Comparison of ENCODE assay signal across 23 cellular contexts in genomic region chr11:124753624-124754023, GRCh38. TPM values are rescaled to one million over a fixed set of nuclear protein-coding genes. Genes with fewer than 3 reads are reported as not detected.
DNase-seq lines count a peak whose midpoint lies in the region; ATAC-seq and TF ChIP-seq lines count a peak whose summit lies in the region.
"Had no signal": no experiment of that assay in that cellular context is flagged by ENCODE, and none has a peak within 500 bp of the region (broad histone marks: within the 10 kb centered on the region; RNA-seq: fewer than 3 reads in every experiment).

No MANE protein-coding gene starts in this region.

- no peaks in the 10 kb centered on the region for H3K79me1 ChIP-seq in IMR-90 (ENCODE audit: low read depth in 1 of 2, low read length in 2 of 2)

- POLR2A ChIA-PET in IMR-90 (lab: Charles Lee; ENCODE audit: unreplicated experiment), result no interaction called here

- no peak overlapping the region for H3K4me3 Mint-ChIP-seq in endodermal cell
- no peak overlapping the region for H3K4me3 Mint-ChIP-seq in neural crest cell
- H3K4me3 Mint-ChIP-seq: CD4-positive, alpha-beta T cell; H9; HFFc6 had no signal

- H3K9me3 ChIP-seq in IMR-90 (ENCODE audit: control insufficient read depth, insufficient read depth, low read length) (no peaks in the 10 kb centered on the region), endodermal cell (ENCODE audit: control insufficient read depth, low read length) (no peaks in the 10 kb centered on the region), upper lobe of right lung (no peaks in the 10 kb centered on the region)
- H3K9me3 ChIP-seq: BE2C, Caco-2, SJSA1 had no signal

- no peak for DNase-seq in IMR-90
- DNase-seq in endodermal cell, result peak; percentile 35
- DNase-seq in neural crest cell (ENCODE audit: low read depth, low spot score), result no peak
- no peak for DNase-seq in upper lobe of right lung
- DNase-seq in retina, result no peak
- no peak for DNase-seq in stimulated activated CD8-positive, alpha-beta memory T cell treated with anti-CD3 and anti-CD28 coated beads, Interleukin-4, amount 100 ng/mL, for 48 hours
- no peak for DNase-seq in epidermal melanocyte (ENCODE audit: insufficient read length, low spot score)
- DNase-seq: BE2C; Caco-2; CD4-positive, alpha-beta T cell; DMS 273 treated with DMSO at 0.1 percent for 48 hours; DMS79 treated with DMSO at 0.1 percent for 48 hours; H9; HFFc6; KG1; NCI-H1092; NCI-H1436; NCI-H1930; NCI-H226; NCI-H524 had no signal

- H3K4me2 ChIP-seq in IMR-90 (ENCODE audit: low read depth, low read length), result no peak overlapping the region

- no peak for ATAC-seq in IMR-90 (ENCODE audit: low read depth)
- no peak for ATAC-seq in upper lobe of right lung
- ATAC-seq: HepG2 had no signal

- peak overlapping the region; percentile 85 for H2AFZ ChIP-seq in IMR-90 (replicated peaks; ENCODE audit: low read length, poor library complexity)

- no peak for TF ChIP-seq POLR2A in IMR-90 (IDR thresholded peaks at IDR 0.05; ENCODE audit: low read depth, low read length)

- H4K5ac ChIP-seq in IMR-90 (ENCODE audit: low read depth, low read length), result no peak overlapping the region

- H3K36me3 ChIP-seq in IMR-90 (ENCODE audit: control insufficient read depth, insufficient read depth, low read length) (no peaks in the 10 kb centered on the region), endodermal cell (ENCODE audit: control insufficient read depth, insufficient read depth, low read length) (no peaks in the 10 kb centered on the region), upper lobe of right lung (peaks cover 32% of the 10 kb centered on the region)
- H3K36me3 ChIP-seq: BE2C, SJSA1 had no signal

- peaks cover 81% of the 10 kb centered on the region for H3K27me3 Mint-ChIP-seq in endodermal cell (ENCODE audit: insufficient read depth)
- H3K27me3 Mint-ChIP-seq in neural crest cell (ENCODE audit: low read depth), result peaks cover 63% of the 10 kb centered on the region

- peaks cover 21% of the 10 kb centered on the region for H3K9me1 ChIP-seq in IMR-90 (ENCODE audit: insufficient read depth, low read length)

- no peak for TF ChIP-seq CTCF in IMR-90 (conservative IDR thresholded peaks at IDR 0.05; ENCODE audit: low read depth, low read length)
- TF ChIP-seq CTCF in endodermal cell (conservative IDR thresholded peaks at IDR 0.05), result no peak
- no peak for TF ChIP-seq CTCF in neural crest cell (conservative IDR thresholded peaks at IDR 0.05)
- no peak for TF ChIP-seq CTCF in upper lobe of right lung (IDR thresholded peaks at IDR 0.05)

- peak overlapping the region; percentile 23; the same call in 2 of the 3 replicates for H2BK15ac ChIP-seq in IMR-90 (ENCODE audit: low read depth, low read length)

- no peaks in the 10 kb centered on the region for H3K36me3 Mint-ChIP-seq in endodermal cell (ENCODE audit: low read depth)
- no peaks in the 10 kb centered on the region for H3K36me3 Mint-ChIP-seq in neural crest cell (ENCODE audit: low read depth)

- BruUV-seq in IMR-90 (replicated peaks; lab: Mats Ljungman, UMichigan), result no TSS peak

- in situ Hi-C loops in IMR-90 (cut with MboI; ENCODE audit: low sequenced_read_pairs), result no loop called here

- H3K27ac ChIP-seq in IMR-90 (ENCODE audit: insufficient read depth, low read length), result no peak overlapping the region
- no peak overlapping the region for H3K27ac ChIP-seq in endodermal cell (ENCODE audit: low read depth, low read length)
- peak overlapping the region; percentile 4 for H3K27ac ChIP-seq in upper lobe of right lung
- H3K27ac ChIP-seq: SJSA1 had no signal

- WGBS in IMR-90 (ENCODE audit: extremely low coverage in 2 of 2, insufficient read length in 1 of 2), 2 experiments, result 100% methylated on average over 2 of the region's 7 CpGs; no CpG with 5 or more reads in 1 of the 2 experiments
- 93 to 94% methylated on average over 2 to 6 of the region's 7 CpGs for WGBS in endodermal cell (ENCODE audit: insufficient coverage in 1 of 2, insufficient read length in 1 of 2), 2 experiments

- peak overlapping the region; percentile 65 for H3K4ac ChIP-seq in IMR-90 (ENCODE audit: low read depth, low read length)

- no peaks in the 10 kb centered on the region for H4K20me1 ChIP-seq in IMR-90 (ENCODE audit: insufficient read depth, low read length)

- peak overlapping the region; percentile 49 for H4K91ac ChIP-seq in IMR-90 (ENCODE audit: insufficient read depth, low read depth, low read length)

- H3K18ac ChIP-seq in IMR-90 (ENCODE audit: low read depth, low read length), result no peak overlapping the region

- peak overlapping the region; percentile 8 to 82; a peak in 1 of 4 replicates for H4K8ac ChIP-seq in IMR-90 (ENCODE audit: low read depth in 2 of 2, low read length in 2 of 2)

- CTCF ChIA-PET in IMR-90 (lab: Yijun Ruan, JAX), result interaction anchor here (1.5 kb wide), 1 partner anchor 9 kb away, joined by 3 read pairs; no protein-coding TSS in a partner anchor

- H2AK5ac ChIP-seq in IMR-90 (ENCODE audit: low read depth, low read length), result no peak overlapping the region

- no peak for TF ChIP-seq RAD21 in IMR-90 (IDR thresholded peaks at IDR 0.05; ENCODE audit: low read length)

- H3K14ac ChIP-seq in IMR-90 (replicated peaks; ENCODE audit: low read depth, low read length), result 0 out of 2 replicates have a peak overlapping the region, but pooled peaks have one; percentile 45

- H3K27ac Mint-ChIP-seq in endodermal cell, result no peak overlapping the region
- peak overlapping the region; percentile 62 for H3K27ac Mint-ChIP-seq in neural crest cell (ENCODE audit: unreplicated experiment)
- H3K27ac Mint-ChIP-seq: CD4-positive, alpha-beta T cell; H9; HFFc6 had no signal

- no peak overlapping the region for H3K56ac ChIP-seq in IMR-90 (ENCODE audit: extremely low read depth, insufficient read depth, low read length)

- H3K27me3 ChIP-seq in IMR-90 (ENCODE audit: control insufficient read depth, insufficient read depth, low read length) (peaks cover under 1% of the 10 kb centered on the region; the same call in 1 of the 2 replicates), endodermal cell (ENCODE audit: control insufficient read depth, insufficient read depth, low read length, poor library complexity, severe bottlenecking) (peaks cover 80% of the 10 kb centered on the region), upper lobe of right lung (peaks cover 4% of the 10 kb centered on the region)
- H3K27me3 ChIP-seq: SJSA1 had no signal

- H2BK20ac ChIP-seq in IMR-90 (ENCODE audit: low read depth, low read length), result peak overlapping the region; percentile 68

- H3K4me1 Mint-ChIP-seq in endodermal cell (peaks cover 26% of the 10 kb centered on the region), neural crest cell (peaks cover 20% of the 10 kb centered on the region)

- dilution Hi-C loops in IMR-90 (cut with HindIII; ENCODE audit: low sequenced_read_pairs, unreplicated experiment), result no loop called here

- H3K9me3 Mint-ChIP-seq in endodermal cell, result no peaks in the 10 kb centered on the region
- no peaks in the 10 kb centered on the region for H3K9me3 Mint-ChIP-seq in neural crest cell
- H3K9me3 Mint-ChIP-seq: CD4-positive, alpha-beta T cell; HFFc6 had no signal

- H3K9ac ChIP-seq in IMR-90 (ENCODE audit: low read depth, low read length) (no peak overlapping the region), endodermal cell (ENCODE audit: extremely low read depth, low read length, poor library complexity, severe bottlenecking) (no peak overlapping the region)

- peaks cover 8% of the 10 kb centered on the region; the same call in 1 of the 2 replicates for H3K4me1 ChIP-seq in IMR-90 (ENCODE audit: control insufficient read depth, insufficient read depth, low read length)
- H3K4me1 ChIP-seq in endodermal cell (ENCODE audit: control insufficient read depth, insufficient read depth, low read length), result no peaks in the 10 kb centered on the region
- peaks cover 51% of the 10 kb centered on the region for H3K4me1 ChIP-seq in upper lobe of right lung
- H3K4me1 ChIP-seq: BE2C had no signal

- no peak overlapping the region for H2BK5ac ChIP-seq in IMR-90 (ENCODE audit: low read depth, low read length, poor library complexity, severe bottlenecking)

- peak overlapping the region; percentile 18 for H2AK9ac ChIP-seq in IMR-90 (replicated peaks; ENCODE audit: low read depth, low read length, poor library complexity)

- intact Hi-C loops in IMR-90 (cut with micrococcal nuclease), result no loop called here
- intact Hi-C loops in upper lobe of right lung (cut with DNase I), result no loop called here

- H3K4me3 ChIP-seq in IMR-90 (ENCODE audit: insufficient read depth, low read depth, low read length) (no peak overlapping the region), endodermal cell (ENCODE audit: low read length) (no peak overlapping the region), upper lobe of right lung (no peak overlapping the region)
- H3K4me3 ChIP-seq: SJSA1 had no signal

- H3K23ac ChIP-seq in IMR-90 (ENCODE audit: low read depth, low read length), result no peak overlapping the region

- peak overlapping the region; percentile 32; the same call in 1 of the 2 replicates for H2BK120ac ChIP-seq in IMR-90 (ENCODE audit: low read depth, low read length)

RNA-seq across cellular contexts. Expression of gene VSIG2, which starts 1.6 kb away (rescaled TPM):
- total RNA-seq in IMR-90 (2012; rRNA removed) (not detected in 2 replicates), endodermal cell (1 to 10 TPM; 1.1 to 3.4 TPM), neural crest cell (not detected in 2 replicates), upper lobe of right lung (40.1 TPM)
- not detected in 2 replicates for polyA plus RNA-seq in IMR-90 (2012; rRNA removed)
- 0.03 TPM in 1 of 2 replicates, not detected in the other for polyA plus RNA-seq in IMR-90 (2012; cell fraction: cytosol; rRNA removed)
- not detected in 2 replicates for polyA plus RNA-seq in IMR-90 (2012; cell fraction: nucleus; rRNA removed; ENCODE audit: low replicate concordance)
- polyA plus RNA-seq in endodermal cell (2013, experiment 1 of 2), result not detected
- polyA plus RNA-seq in endodermal cell (2013, experiment 2 of 2), result not detected
- total RNA-seq: A673, Caco-2, H9, SJSA1 had no signal

RNA-seq across cellular contexts. Expression of gene ESAM, which starts 8.5 kb away (rescaled TPM):
- total RNA-seq in IMR-90 (2012; rRNA removed) (under 0.01 TPM in 1 of 2 replicates, not detected in the other), endodermal cell (under 1 TPM; 0.31 to 0.68 TPM), neural crest cell (0.96 and 1.1 TPM in 2 replicates), upper lobe of right lung (164 TPM)
- polyA plus RNA-seq in IMR-90 (2012; rRNA removed), result 0.12 and 0.20 TPM in 2 replicates
- 0.10 and 0.11 TPM in 2 replicates for polyA plus RNA-seq in IMR-90 (2012; cell fraction: cytosol; rRNA removed)
- 1.7 and 2.7 TPM in 2 replicates for polyA plus RNA-seq in IMR-90 (2012; cell fraction: nucleus; rRNA removed; ENCODE audit: low replicate concordance)
- polyA plus RNA-seq in endodermal cell (2013, experiment 1 of 2), result 1.4 TPM
- polyA plus RNA-seq in endodermal cell (2013, experiment 2 of 2), result 1.7 TPM

RNA-seq across cellular contexts. Expression of gene NRGN, which starts 13.9 kb away (rescaled TPM):
- total RNA-seq in IMR-90 (2012; rRNA removed) (0.54 and 0.83 TPM in 2 replicates), endodermal cell (1 to 10 TPM; 4.7 to 8.9 TPM), neural crest cell (30.3 and 30.7 TPM in 2 replicates), upper lobe of right lung (79.9 TPM)
- polyA plus RNA-seq in IMR-90 (2012; rRNA removed), result 24.8 and 27.8 TPM in 2 replicates
- 27.1 and 28.3 TPM in 2 replicates for polyA plus RNA-seq in IMR-90 (2012; cell fraction: cytosol; rRNA removed)
- polyA plus RNA-seq in IMR-90 (2012; cell fraction: nucleus; rRNA removed; ENCODE audit: low replicate concordance), result 14.9 and 33.1 TPM in 2 replicates
- polyA plus RNA-seq in endodermal cell (2013, experiment 1 of 2), result 18.7 TPM
- 21.5 TPM for polyA plus RNA-seq in endodermal cell (2013, experiment 2 of 2)
- total RNA-seq: HepG2 had no signal

RNA-seq across cellular contexts. Expression of gene MSANTD2, which starts 46.6 kb away (rescaled TPM):
- total RNA-seq in IMR-90 (2012; rRNA removed), result 5.0 and 6.4 TPM in 2 replicates
- 4.8 and 6.0 TPM in 2 replicates for polyA plus RNA-seq in IMR-90 (2012; rRNA removed)
- 2.5 and 2.6 TPM in 2 replicates for polyA plus RNA-seq in IMR-90 (2012; cell fraction: cytosol; rRNA removed)
- 6.8 and 33.8 TPM in 2 replicates for polyA plus RNA-seq in IMR-90 (2012; cell fraction: nucleus; rRNA removed; ENCODE audit: low replicate concordance)
- total RNA-seq in endodermal cell, result 10 to 100 TPM; 18.3 to 21.3 TPM
- 17.1 TPM for polyA plus RNA-seq in endodermal cell (2013, experiment 1 of 2)
- polyA plus RNA-seq in endodermal cell (2013, experiment 2 of 2), result 16.2 TPM
- total RNA-seq in neural crest cell, result 28.7 and 29.0 TPM in 2 replicates
- total RNA-seq in upper lobe of right lung, result 13.3 TPM

Comparison
In these comparisons a context has a peak if more than half of its experiments do, and no peak if none do; other contexts are left out.
1. RNA of gene ESAM, which starts 8.5 kb away (total RNA-seq): 164 TPM in upper lobe of right lung (single experiment); 0.96 to 1.1 TPM in neural crest cell, 0.31 to 0.68 TPM in endodermal cell and under 0.01 TPM in IMR-90; every median in the first group is over 10 times any median in the second.